ENCODE assay signal across 27 cellular contexts in genomic region chr17:82905130-82905529, GRCh38.
"Had no signal": no experiment of that assay in that cellular context is flagged by ENCODE, and none has a peak within 500 bp of the region (broad histone marks: within the 10 kb centered on the region; RNA-seq: fewer than 3 reads in every experiment).

No MANE protein-coding gene starts in this region.

- DNase-seq: activated B cell treated with CpG ODN at 0.5 μM for 24 hours; activated CD4-positive, alpha-beta T cell treated with anti-CD3 and anti-CD28 coated beads for 1 hour; activated CD4-positive, alpha-beta T cell treated with anti-CD3 and anti-CD28 coated beads, Interleukin-2, amount 10 ng/mL, durations not matched to agents 24 days and 14 days; activated CD4-positive, alpha-beta T cell treated with anti-CD3 and anti-CD28 coated beads, Interleukin-2, amount 50 U/mL, for 48 hours; activated CD8-positive, alpha-beta memory T cell treated with anti-CD3 and anti-CD28 coated beads, Interleukin-2, amount 10 ng/mL, durations not matched to agents 7 days and 5 days; activated effector memory CD4-positive, alpha-beta T cell treated with anti-CD3 and anti-CD28 coated beads, Interleukin-2, amount 50 U/mL, for 16 hours; activated naive CD4-positive, alpha-beta T cell treated with Interleukin-2 at 50 U/mL for 16 hours; activated naive CD8-positive, alpha-beta T cell treated with anti-CD3 and anti-CD28 coated beads, Interleukin-2, amount 50 U/mL, for 24 hours; activated T-cell treated with anti-CD3 and anti-CD28 coated beads, Interleukin-2, amount 50 U/mL, for 24 hours; amniotic stem cell; body of pancreas; central memory CD4-positive, alpha-beta T cell; MG63; MV-4-11; NCI-H1092 treated with DMSO at 0.1 percent for 48 hours; NCI-H1417 treated with DMSO at 0.1 percent for 48 hours; NCI-H1694; NCI-H2029 treated with DMSO at 0.1 percent for 48 hours; NCI-H510A treated with DMSO at 0.1 percent for 48 hours; SIG-M5; T-helper 17 cell; T-helper 9 cell had no signal

- H3K27ac Mint-ChIP-seq: activated B cell treated with CpG ODN at 0.5 μM for 24 hours; activated CD4-positive, alpha-beta T cell treated with anti-CD3 and anti-CD28 coated beads, Interleukin-2, amount 10 ng/mL, durations not matched to agents 24 days and 14 days; activated CD8-positive, alpha-beta memory T cell treated with anti-CD3 and anti-CD28 coated beads, Interleukin-2, amount 10 ng/mL, durations not matched to agents 7 days and 5 days; activated naive CD8-positive, alpha-beta T cell treated with anti-CD3 and anti-CD28 coated beads, Interleukin-2, amount 50 U/mL, for 24 hours; activated T-cell treated with anti-CD3 and anti-CD28 coated beads, Interleukin-2, amount 50 U/mL, for 24 hours; activated T-helper 1 cell treated with anti-CD3 and anti-CD28 coated beads, Interleukin-12 subunit alpha, Interleukin-12 subunit beta, Interleukin-2, Interleukin-4 antibody, amounts not matched to agents 30 ng/mL and 10 ng/mL and 1 ng/mL, durations not matched to agents 14 hours and 24 hours and 36 hours had no signal

- H3K4me3 Mint-ChIP-seq: activated B cell treated with CpG ODN at 0.5 μM for 24 hours; activated CD4-positive, alpha-beta T cell treated with anti-CD3 and anti-CD28 coated beads, Interleukin-2, amount 10 ng/mL, durations not matched to agents 24 days and 14 days; activated CD8-positive, alpha-beta memory T cell treated with anti-CD3 and anti-CD28 coated beads, Interleukin-2, amount 10 ng/mL, durations not matched to agents 7 days and 5 days; activated naive CD8-positive, alpha-beta T cell treated with anti-CD3 and anti-CD28 coated beads, Interleukin-2, amount 50 U/mL, for 24 hours; activated T-cell treated with anti-CD3 and anti-CD28 coated beads, Interleukin-2, amount 50 U/mL, for 24 hours; activated T-helper 1 cell treated with anti-CD3 and anti-CD28 coated beads, Interleukin-12 subunit alpha, Interleukin-12 subunit beta, Interleukin-2, Interleukin-4 antibody, amounts not matched to agents 30 ng/mL and 10 ng/mL and 1 ng/mL, durations not matched to agents 14 hours and 24 hours and 36 hours; T-helper 17 cell had no signal

- H3K27me3 ChIP-seq: ascending aorta, body of pancreas, MG63 had no signal

- H3K4me1 ChIP-seq: ascending aorta had no signal

- H3K27ac ChIP-seq: ascending aorta, body of pancreas had no signal

- H3K9me3 Mint-ChIP-seq: activated B cell treated with CpG ODN at 0.5 μM for 24 hours; activated CD4-positive, alpha-beta T cell treated with anti-CD3 and anti-CD28 coated beads, Interleukin-2, amount 10 ng/mL, durations not matched to agents 24 days and 14 days; activated naive CD4-positive, alpha-beta T cell treated with anti-CD3 and anti-CD28 coated beads, Interleukin-2, amount 50 U/mL, for 72 hours; activated naive CD8-positive, alpha-beta T cell treated with anti-CD3 and anti-CD28 coated beads, Interleukin-2, amount 50 U/mL, for 24 hours; activated T-cell treated with anti-CD3 and anti-CD28 coated beads, Interleukin-2, amount 50 U/mL, for 24 hours; activated T-helper 1 cell treated with anti-CD3 and anti-CD28 coated beads, Interleukin-12 subunit alpha, Interleukin-12 subunit beta, Interleukin-2, Interleukin-4 antibody, amounts not matched to agents 30 ng/mL and 10 ng/mL and 1 ng/mL, durations not matched to agents 14 hours and 24 hours and 36 hours had no signal

- FAIRE-seq: bronchial epithelial cell, RCC 7860 had no signal

- H3K27me3 Mint-ChIP-seq: activated B cell treated with CpG ODN at 0.5 μM for 24 hours; activated CD4-positive, alpha-beta T cell treated with anti-CD3 and anti-CD28 coated beads, Interleukin-2, amount 10 ng/mL, durations not matched to agents 24 days and 14 days; activated CD8-positive, alpha-beta memory T cell treated with anti-CD3 and anti-CD28 coated beads, Interleukin-2, amount 10 ng/mL, durations not matched to agents 7 days and 5 days; activated naive CD8-positive, alpha-beta T cell treated with anti-CD3 and anti-CD28 coated beads, Interleukin-2, amount 50 U/mL, for 24 hours; activated T-cell treated with anti-CD3 and anti-CD28 coated beads, Interleukin-2, amount 50 U/mL, for 24 hours; T-helper 17 cell had no signal

- H3K4me3 ChIP-seq: ascending aorta, body of pancreas, MG63 had no signal

- ATAC-seq: activated CD8-positive, alpha-beta memory T cell treated with anti-CD3 and anti-CD28 coated beads, Interleukin-2, amount 10 ng/mL, durations not matched to agents 7 days and 5 days; activated naive CD8-positive, alpha-beta T cell treated with anti-CD3 and anti-CD28 coated beads, Interleukin-2, amount 50 U/mL, for 24 hours; body of pancreas; T-helper 17 cell had no signal

- H3K9me3 ChIP-seq: ascending aorta, body of pancreas, MG63 had no signal
